In genomic region chr16:66915041-66915440, GRCh38 we compare ENCODE assay signal across 11 cellular contexts. TPM values are rescaled to one million over a fixed set of nuclear protein-coding genes. Genes with fewer than 3 reads are reported as not detected.
"Had no signal": no experiment of that assay in that cellular context is flagged by ENCODE, and none has a peak within 500 bp of the region (broad histone marks: within the 10 kb centered on the region; RNA-seq: fewer than 3 reads in every experiment).

No MANE protein-coding gene starts in this region.

- ATAC-seq: HCT116, HepG2 had no signal

- H2AFZ ChIP-seq: GM23248 had no signal

- H3K9me3 ChIP-seq: HAP-1 had no signal

- H3K27ac ChIP-seq: GM23248, HL-60 had no signal

- H3K4me3 Mint-ChIP-seq: HFFc6 had no signal

- DNase-seq: GM23248, GOT3, H7, HFFc6, IMR-90 had no signal

- H3K9me3 Mint-ChIP-seq: HFFc6 had no signal

- H3K9ac ChIP-seq: GM23248 had no signal

- H3K4me3 ChIP-seq: GM23248, HAP-1 had no signal

- H3K27ac Mint-ChIP-seq: HFFc6 had no signal

- H3K4me1 ChIP-seq: HAP-1 had no signal

- H3K36me3 ChIP-seq: HAP-1 had no signal

- FAIRE-seq: HepG2 had no signal

RNA-seq across cellular contexts. Expression of gene CDH16, which starts 3.6 kb away (rescaled TPM):
- total RNA-seq: GM23248, H4, H7, HT1080, IMR-90 had no signal
- polyA plus RNA-seq: GM23248, IMR-90 had no signal

RNA-seq across cellular contexts. Expression of gene RRAD, which starts 10.3 kb away (rescaled TPM):
- total RNA-seq: H4, HT1080 had no signal
